Comparison of ENCODE assay signal across 18 cellular contexts in genomic region chr17:16107165-16107770, GRCh38.
A peak's percentile ranks its signal among the peaks of the same experiment; 100 is the strongest.
DNase-seq lines count a peak whose midpoint lies in the region; ATAC-seq, FAIRE-seq and TF ChIP-seq lines count a peak whose summit lies in the region.
"Had no signal": no experiment of that assay in that cellular context is flagged by ENCODE, and none has a peak within 500 bp of the region (broad histone marks: within the 10 kb centered on the region; RNA-seq: fewer than 3 reads in every experiment).

No MANE protein-coding gene starts in this region.

- no peak for DNase-seq in HTR-8/SVneo (ENCODE audit: insufficient read length, low spot score)
- DNase-seq in esophagus muscularis mucosa (ENCODE audit: extremely low spot score): no peak
- DNase-seq in H4 (ENCODE audit: low spot score): no peak
- no peak for DNase-seq in PC-3
- DNase-seq: activated CD4-positive, alpha-beta T cell treated with anti-CD3 and anti-CD28 coated beads for 1 hour; activated CD8-positive, alpha-beta memory T cell treated with anti-CD3 and anti-CD28 coated beads, Interleukin-2, amount 10 ng/mL, durations not matched to agents 7 days and 5 days; activated effector memory CD4-positive, alpha-beta T cell treated with Interleukin-2 at 50 U/mL for 16 hours; adrenal gland; Caco-2; EL; kidney had no signal

- H3K9ac ChIP-seq in rectal smooth muscle tissue (ENCODE audit: low read length) (no peak overlapping the region), PC-3 (ENCODE audit: low read length) (no peak overlapping the region)

- H3K79me2 ChIP-seq in PC-3 (ENCODE audit: low read length): no peaks in the 10 kb centered on the region

- no TSS peak for BruUV-seq in PC-3 (replicated peaks; lab: Mats Ljungman, UMichigan)

- 95% methylated on average over 8 of the region's 8 CpGs for WGBS in esophagus muscularis mucosa

- H3K4me2 ChIP-seq in PC-3 (ENCODE audit: low read length): no peak overlapping the region

- TF ChIP-seq EP300 in esophagus muscularis mucosa (IDR thresholded peaks at IDR 0.05): no peak

- H3K27me3 ChIP-seq in esophagus muscularis mucosa (no peaks in the 10 kb centered on the region), rectal smooth muscle tissue (ENCODE audit: control insufficient read depth, insufficient read depth, low read length) (no peaks in the 10 kb centered on the region), PC-3 (ENCODE audit: low read length) (no peaks in the 10 kb centered on the region)
- H3K27me3 ChIP-seq: adrenal gland, cardiac muscle cell, ovary had no signal

- FAIRE-seq in HTR-8/SVneo (lab: Jason Lieb, UNC): peak; percentile 28
- FAIRE-seq: H54 had no signal

- H3K4me1 ChIP-seq in esophagus muscularis mucosa: peaks cover 0 to 5% (median 4%) of the 10 kb centered on the region in 4 donors
- H3K4me1 ChIP-seq in rectal smooth muscle tissue (ENCODE audit: control insufficient read depth, insufficient read depth, low read length): peaks cover 6% of the 10 kb centered on the region
- H3K4me1 ChIP-seq in PC-3 (ENCODE audit: insufficient read depth, low read length): peaks cover 14% of the 10 kb centered on the region
- H3K4me1 ChIP-seq: adrenal gland, Caco-2 had no signal

- no peaks in the 10 kb centered on the region for H4K20me1 ChIP-seq in PC-3 (ENCODE audit: low read length)

- H3K36me3 ChIP-seq in esophagus muscularis mucosa (peaks cover 0 to 54% (median 30%) of the 10 kb centered on the region in 4 donors), rectal smooth muscle tissue (ENCODE audit: control insufficient read depth, insufficient read depth, low read length) (peaks cover 7% of the 10 kb centered on the region), PC-3 (ENCODE audit: low read depth, low read length) (peaks cover 18% of the 10 kb centered on the region)
- H3K36me3 ChIP-seq: adrenal gland, ovary had no signal

- no peak overlapping the region for H3K4me3 ChIP-seq in esophagus muscularis mucosa
- H3K4me3 ChIP-seq in rectal smooth muscle tissue (ENCODE audit: low read length): no peak overlapping the region
- no peak overlapping the region for H3K4me3 ChIP-seq in PC-3 (ENCODE audit: low read length)
- H3K4me3 ChIP-seq: adrenal gland, cardiac muscle cell, ovary had no signal

- no peak overlapping the region for H2AFZ ChIP-seq in PC-3 (ENCODE audit: low read length)

- ATAC-seq in HG02759 (IDR thresholded peaks at IDR 0.05; ENCODE audit: unreplicated experiment): no peak
- ATAC-seq in PC-3: no peak
- ATAC-seq: activated CD8-positive, alpha-beta memory T cell treated with anti-CD3 and anti-CD28 coated beads, Interleukin-2, amount 10 ng/mL, durations not matched to agents 7 days and 5 days had no signal

- POLR2A ChIA-PET in PC-3 (lab: Charles Lee; ENCODE audit: unreplicated experiment): interaction anchor here (0.6 to 0.7 kb wide), 2 partner anchors 160 to 641 kb away, joined by 4 to 8 read pairs; no protein-coding TSS in a partner anchor

- TF ChIP-seq CTCF in C4-2B (conservative IDR thresholded peaks at IDR 0.05): no peak
- TF ChIP-seq CTCF in esophagus muscularis mucosa (IDR thresholded peaks at IDR 0.05): no peak
- no peak for TF ChIP-seq CTCF in PC-3 (conservative IDR thresholded peaks at IDR 0.05; ENCODE audit: low read depth, low read length)

- H3K9me2 ChIP-seq in PC-3 (replicated peaks; ENCODE audit: low read length): no peaks in the 10 kb centered on the region

- no peaks in the 10 kb centered on the region for H3K9me3 ChIP-seq in esophagus muscularis mucosa
- no peaks in the 10 kb centered on the region for H3K9me3 ChIP-seq in PC-3 (ENCODE audit: low read length)
- H3K9me3 ChIP-seq: Caco-2, ovary had no signal

- no peak for TF ChIP-seq POLR2A in esophagus muscularis mucosa (IDR thresholded peaks at IDR 0.05; ENCODE audit: low read depth)

- CTCF ChIA-PET in PC-3 (lab: Charles Lee): no interaction called here

- intact Hi-C loops in esophagus muscularis mucosa (cut with DNase I): no loop called here
- intact Hi-C loops in PC-3 (cut with micrococcal nuclease): loop anchor here (10.0 kb wide), 2 partner anchors 78 to 108 kb away; partner anchors contain the start of genes NCOR1 and PIGL

- peak overlapping the region; percentile 50 for H3K27ac ChIP-seq in C4-2B
- peak overlapping the region; percentile 17 to 51 (median 38) for H3K27ac ChIP-seq in esophagus muscularis mucosa (replicated peaks in 1 of 4)
- H3K27ac ChIP-seq in rectal smooth muscle tissue (ENCODE audit: low read depth, low read length): peak overlapping the region; percentile 51
- H3K27ac ChIP-seq in PC-3 (ENCODE audit: low read length): no peak overlapping the region
- H3K27ac ChIP-seq: adrenal gland, cardiac muscle cell, epithelial cell of prostate had no signal

- peaks cover 8% of the 10 kb centered on the region for H3F3A ChIP-seq in PC-3 (ENCODE audit: low read length, unreplicated experiment)
